ENCODE assay signal across 11 cellular contexts in genomic region chr6:114989279-114989964, GRCh38.
DNase-seq lines count a peak whose midpoint lies in the region; ATAC-seq and TF ChIP-seq lines count a peak whose summit lies in the region.
"Had no signal": no experiment of that assay in that cellular context is flagged by ENCODE, and none has a peak within 500 bp of the region (broad histone marks: within the 10 kb centered on the region; RNA-seq: fewer than 3 reads in every experiment).

No MANE protein-coding gene starts in this region.

- H3K4me3 ChIP-seq in GM12865 (ENCODE audit: low read depth, low read length): no peak overlapping the region
- no peak overlapping the region for H3K4me3 ChIP-seq in OCI-LY3 (ENCODE audit: low read length)
- H3K4me3 ChIP-seq in brain microvascular endothelial cell (ENCODE audit: low read depth, low read length): no peak overlapping the region

- H3K9ac ChIP-seq in OCI-LY3 (ENCODE audit: low read length): no peak overlapping the region

- TF ChIP-seq CTCF in GM12865 (IDR thresholded peaks at IDR 0.05; ENCODE audit: insufficient read depth, low read depth, low read length, missing control alignments): no peak
- no peak for TF ChIP-seq CTCF in OCI-LY3 (IDR thresholded peaks at IDR 0.05; ENCODE audit: low read depth, low read length)
- TF ChIP-seq CTCF in brain microvascular endothelial cell (IDR thresholded peaks at IDR 0.05; ENCODE audit: low read depth, low read length, missing control alignments): no peak

- in situ Hi-C loops in brain microvascular endothelial cell (cut with HindIII; ENCODE audit: low pct_ligation_motif_present, low sequenced_read_pairs) (no loop called here), KBM-7 (cut with MboI; ENCODE audit: low pct_unique_long_range_greater_than_20kb, low sequenced_read_pairs) (no loop called here)

- no peaks in the 10 kb centered on the region for H3K79me2 ChIP-seq in OCI-LY3 (ENCODE audit: low read length)

- ATAC-seq in GM19351 (IDR thresholded peaks at IDR 0.05; ENCODE audit: unreplicated experiment) (peak; percentile 99), HG02973 (IDR thresholded peaks at IDR 0.05; ENCODE audit: unreplicated experiment) (peak; percentile 96)

- H2AFZ ChIP-seq in OCI-LY3 (ENCODE audit: low read depth, low read length): no peak overlapping the region

- no peaks in the 10 kb centered on the region for H3K27me3 ChIP-seq in OCI-LY3 (ENCODE audit: low read depth, low read length)
- no peaks in the 10 kb centered on the region for H3K27me3 ChIP-seq in brain microvascular endothelial cell (replicated peaks)

- no peaks in the 10 kb centered on the region for H3K9me3 ChIP-seq in OCI-LY3 (ENCODE audit: insufficient read depth, low read length)

- H3K27ac ChIP-seq in OCI-LY3 (ENCODE audit: low read length) (0 out of 2 replicates have a peak overlapping the region, but pooled peaks have one; percentile 21), brain microvascular endothelial cell (no peak overlapping the region)

- H3K4me1 ChIP-seq in OCI-LY3 (ENCODE audit: low read length): peaks cover 20% of the 10 kb centered on the region

- H3K4me2 ChIP-seq in OCI-LY3 (ENCODE audit: low read length): peak overlapping the region; percentile 18

- DNase-seq in GM12865 (ENCODE audit: low read depth): peak; percentile 65
- DNase-seq in activated effector memory CD4-positive, alpha-beta T cell treated with anti-CD3 and anti-CD28 coated beads, Interleukin-2, amount 50 U/mL, for 16 hours: no peak
- no peak for DNase-seq in NCI-H69 (lab: John Stamatoyannopoulos, UW)
- no peak for DNase-seq in brain microvascular endothelial cell
- DNase-seq in KBM-7: no peak
- DNase-seq: activated naive CD4-positive, alpha-beta T cell treated with anti-CD3 and anti-CD28 coated beads, Interleukin-2, amount 50 U/mL, for 16 hours; EL; stimulated activated CD4-positive, alpha-beta T cell treated with anti-CD3 and anti-CD28 coated beads, Interleukin-4, amount 100 ng/mL, for 24 hours had no signal

- peaks cover 9% of the 10 kb centered on the region for H3K36me3 ChIP-seq in OCI-LY3 (replicated peaks; ENCODE audit: low read depth, low read length)
- no peaks in the 10 kb centered on the region for H3K36me3 ChIP-seq in brain microvascular endothelial cell (replicated peaks)

- H4K20me1 ChIP-seq in OCI-LY3 (ENCODE audit: insufficient read depth, low read length): no peaks in the 10 kb centered on the region
